1 cellular context compared by ENCODE assay signal in the genomic region with DNA sequence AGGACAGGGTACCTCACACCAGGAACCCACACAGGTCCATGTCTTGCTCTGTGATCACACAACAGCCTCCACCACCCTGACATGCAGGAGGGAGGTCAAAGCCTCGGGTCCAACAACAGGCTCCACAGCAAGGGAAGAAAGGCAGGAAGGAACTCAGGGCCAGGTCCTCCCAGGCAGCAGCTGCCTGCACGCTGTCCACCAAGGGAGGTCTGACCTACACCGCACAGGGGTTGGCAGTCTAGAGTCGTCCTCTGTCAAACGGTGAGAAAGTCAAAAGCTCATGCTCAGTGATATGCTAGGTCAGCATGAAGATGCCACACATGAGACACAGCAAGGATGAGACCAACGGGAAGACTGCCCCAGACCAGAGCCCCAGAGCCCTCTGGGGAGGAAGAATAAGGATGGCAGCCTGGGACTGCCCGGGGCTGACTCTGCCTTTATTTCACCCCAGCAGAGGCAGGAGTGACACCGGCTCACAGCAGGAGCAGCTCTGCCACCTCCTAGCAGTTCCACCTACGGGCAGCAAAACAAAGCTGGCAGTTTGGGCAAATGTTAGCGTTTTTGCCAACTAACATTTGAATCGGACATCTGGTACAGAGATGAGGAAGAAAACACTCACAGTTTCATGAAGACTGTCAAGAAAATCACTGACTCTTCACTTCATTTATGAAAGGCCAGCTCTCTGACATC.
TF ChIP-seq lines count a peak whose summit lies in the region.

No MANE protein-coding gene starts in this region.

TF ChIP-seq in HepG2, 621 proteins besides CTCF, POLR2A, EP300 and RAD21:
- no peak for TF ChIP-seq PAWR (CRISPR knock-in tag; IDR thresholded peaks at IDR 0.05; ENCODE audit: borderline replicate concordance)
- TF ChIP-seq MAFK (conservative IDR thresholded peaks at IDR 0.05 in 1 of 2, IDR thresholded peaks at IDR 0.05 in 1 of 2; ENCODE audit: low read length in 2 of 2), result peak; percentile 33 to 36; a peak in 2 of 4 replicates
- TF ChIP-seq, protein P1, sequence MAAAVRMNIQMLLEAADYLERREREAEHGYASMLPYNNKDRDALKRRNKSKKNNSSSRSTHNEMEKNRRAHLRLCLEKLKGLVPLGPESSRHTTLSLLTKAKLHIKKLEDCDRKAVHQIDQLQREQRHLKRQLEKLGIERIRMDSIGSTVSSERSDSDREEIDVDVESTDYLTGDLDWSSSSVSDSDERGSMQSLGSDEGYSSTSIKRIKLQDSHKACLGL (CRISPR knock-in tag; IDR thresholded peaks at IDR 0.05), result 0 out of 2 replicates have a peak, but pooled peaks have one; percentile 25
- TF ChIP-seq GTF3A (CRISPR knock-in tag; conservative IDR thresholded peaks at IDR 0.05), result no peak
- TF ChIP-seq MEIS2 (CRISPR knock-in tag; IDR thresholded peaks at IDR 0.05), result no peak
- peak; percentile 32; the same call in 1 of the 2 replicates for TF ChIP-seq NPAS2 (CRISPR knock-in tag; IDR thresholded peaks at IDR 0.05; ENCODE audit: borderline replicate concordance)
